ENCODE assay signal across 28 cellular contexts in the genomic region with DNA sequence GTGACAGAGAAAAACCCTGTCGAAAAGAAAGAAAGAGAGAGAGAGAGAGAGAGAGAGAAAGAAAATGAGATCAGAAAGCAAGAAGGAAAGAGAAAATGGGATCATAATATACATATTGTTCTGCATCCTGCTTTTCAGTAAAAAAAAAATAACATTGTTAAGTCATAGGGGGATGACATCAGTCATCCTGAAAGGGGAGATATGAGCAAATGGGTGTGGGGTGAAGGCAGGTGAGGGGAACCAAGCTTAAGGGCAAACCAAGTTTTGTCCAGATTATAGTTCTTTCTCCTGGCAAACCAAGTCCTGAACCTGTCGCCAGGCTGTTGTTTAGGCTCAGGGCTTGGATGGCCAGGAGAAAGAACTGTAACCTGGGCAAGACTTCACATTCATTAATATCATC.
"Had no signal": no experiment of that assay in that cellular context is flagged by ENCODE, and none has a peak within 500 bp of the region (broad histone marks: within the 10 kb centered on the region; RNA-seq: fewer than 3 reads in every experiment).

No MANE protein-coding gene starts in this region.

- H3K27ac Mint-ChIP-seq: immature natural killer cell; naive thymus-derived CD8-positive, alpha-beta T cell; nephron; stimulated activated memory B cell treated with anti-CD40 and anti-IgM and Interleukin-4, amounts not matched to agents 10 μg/mL and 1 μg/mL and 100 μg/mL, for 72 hours had no signal

- H3K9me3 Mint-ChIP-seq: immature natural killer cell had no signal

- H3K4me3 ChIP-seq: left lung, lower lobe of right lung, pancreas, prostate gland, sigmoid colon, spleen, stomach, testis, thyroid gland, transverse colon, upper lobe of left lung, vagina had no signal

- H3K4me3 Mint-ChIP-seq: immature natural killer cell; naive thymus-derived CD8-positive, alpha-beta T cell; nephron; neural crest cell; stimulated activated memory B cell treated with anti-CD40 and anti-IgM and Interleukin-4, amounts not matched to agents 10 μg/mL and 1 μg/mL and 100 μg/mL, for 72 hours had no signal

- ATAC-seq: left colon; left lung; lower lobe of right lung; naive thymus-derived CD8-positive, alpha-beta T cell; pancreas; right cardiac atrium; stimulated activated memory B cell treated with anti-CD40 and anti-IgM and Interleukin-4, amounts not matched to agents 10 μg/mL and 1 μg/mL and 100 μg/mL, for 72 hours had no signal

- H3K9me3 ChIP-seq: lower lobe of right lung, pancreas, prostate gland, sigmoid colon, stomach, testis, thyroid gland, transverse colon, upper lobe of left lung, vagina had no signal

- H3K36me3 ChIP-seq: left lung, lower lobe of right lung, pancreas, prostate gland, sigmoid colon, spleen, stomach, thyroid gland, transverse colon, upper lobe of left lung, vagina had no signal

- H3K4me1 ChIP-seq: left lung, lower lobe of right lung, pancreas, prostate gland, sigmoid colon, spleen, stomach, testis, thyroid gland, transverse colon, upper lobe of left lung, vagina had no signal

- H3K27ac ChIP-seq: left lung, lower lobe of right lung, pancreas, prostate gland, sigmoid colon, spleen, stomach, testis, thyroid gland, transverse colon, upper lobe of left lung, vagina had no signal

- H3K4me1 Mint-ChIP-seq: immature natural killer cell; naive thymus-derived CD8-positive, alpha-beta T cell; nephron; stimulated activated memory B cell treated with anti-CD40 and anti-IgM and Interleukin-4, amounts not matched to agents 10 μg/mL and 1 μg/mL and 100 μg/mL, for 72 hours had no signal

- H3K27me3 ChIP-seq: left lung, pancreas, sigmoid colon, stomach, testis, thyroid gland, transverse colon, upper lobe of left lung, vagina had no signal

- H3K36me3 Mint-ChIP-seq: immature natural killer cell; stimulated activated memory B cell treated with anti-CD40 and anti-IgM and Interleukin-4, amounts not matched to agents 10 μg/mL and 1 μg/mL and 100 μg/mL, for 72 hours had no signal

- DNase-seq: immature natural killer cell; kidney; left colon; left lung; lower lobe of right lung; mammary epithelial cell; mesenchymal stem cell; naive thymus-derived CD8-positive, alpha-beta T cell; nucleus accumbens; pancreas; posterior cingulate gyrus; retina; right cardiac atrium; sigmoid colon; small intestine; spleen; stimulated activated CD4-positive, alpha-beta T cell treated with anti-CD3 and anti-CD28 coated beads, Interleukin-4, amount 100 ng/mL, for 24 hours; stimulated activated naive CD4-positive, alpha-beta T cell treated with Interleukin-2 at 50 U/mL for 16 hours; stomach; testis; thyroid gland; transverse colon; upper lobe of left lung had no signal
